Comparison of ENCODE assay signal across 8 cellular contexts in genomic region chr22:32265882-32266767, GRCh38. TPM values are rescaled to one million over a fixed set of nuclear protein-coding genes. Genes with fewer than 3 reads are reported as not detected.
DNase-seq lines count a peak whose midpoint lies in the region; ATAC-seq and TF ChIP-seq lines count a peak whose summit lies in the region.

No MANE protein-coding gene starts in this region.

- H3K9ac ChIP-seq in mesendoderm (ENCODE audit: low read length), result no peak overlapping the region

- no peaks in the 10 kb centered on the region for H3K79me1 ChIP-seq in mesendoderm (ENCODE audit: low read length)

- no peaks in the 10 kb centered on the region for H3K4me1 ChIP-seq in mesendoderm (ENCODE audit: control insufficient read depth, low read depth, low read length)

- H3K4me2 ChIP-seq in mesendoderm (ENCODE audit: low read length), result no peak overlapping the region

- no peak overlapping the region for H3K4me3 ChIP-seq in H7 (ENCODE audit: insufficient read depth, low read depth, low read length)
- no peak overlapping the region for H3K4me3 ChIP-seq in mesendoderm (ENCODE audit: low read length)

- no peak overlapping the region for H3K56ac ChIP-seq in mesendoderm (ENCODE audit: low read length)

- H2BK120ac ChIP-seq in mesendoderm (ENCODE audit: low read depth, low read length), result no peak overlapping the region

- no peak for ATAC-seq in GM19467 (IDR thresholded peaks at IDR 0.05; ENCODE audit: unreplicated experiment)

- DNase-seq in AG09319 (ENCODE audit: extremely low read depth, low read depth), result peak; percentile 20
- DNase-seq in H7, result peak; percentile 82
- DNase-seq in NCI-H526 (lab: John Stamatoyannopoulos, UW), result peak; percentile 48 to 75
- DNase-seq in activated CD4-positive, alpha-beta T cell treated with anti-CD3 and anti-CD28 coated beads, Interleukin-2, amount 50 U/mL, for 48 hours, result peak; percentile 72 to 80
- peak; percentile 51 for DNase-seq in effector CD4-positive, alpha-beta T cell
- DNase-seq in mesendoderm, result peak; percentile 78
- peak; percentile 45 to 57 for DNase-seq in stimulated activated CD8-positive, alpha-beta memory T cell treated with anti-CD3 and anti-CD28 coated beads, Interleukin-15, amount 100 ng/mL, for 48 hours (ENCODE audit: low read depth in 2 of 2)

- no peak overlapping the region for H3K18ac ChIP-seq in mesendoderm (ENCODE audit: low read length)

- peak; percentile 92 for TF ChIP-seq CTCF in AG09319 (IDR thresholded peaks at IDR 0.05; ENCODE audit: low read depth, low read length)

- H2AK5ac ChIP-seq in mesendoderm (ENCODE audit: low read length), result no peak overlapping the region

- no peaks in the 10 kb centered on the region for H3K27me3 ChIP-seq in H7 (ENCODE audit: control insufficient read depth, insufficient read depth, low read length)
- H3K27me3 ChIP-seq in mesendoderm (ENCODE audit: insufficient read depth, low read length, poor library complexity), result no peaks in the 10 kb centered on the region

- WGBS in mesendoderm (ENCODE audit: extremely low coverage, insufficient coverage, low lambda C conversion rate), result no CpG with 5 or more reads among the region's 10 CpGs

- H2BK15ac ChIP-seq in mesendoderm (replicated peaks; ENCODE audit: low read depth), result no peak overlapping the region

- H3K36me3 ChIP-seq in H7 (replicated peaks; ENCODE audit: control insufficient read depth, insufficient read depth, low read length) (no peaks in the 10 kb centered on the region), mesendoderm (ENCODE audit: control insufficient read depth, insufficient read depth, low read length) (no peaks in the 10 kb centered on the region)

- H3K4ac ChIP-seq in mesendoderm (ENCODE audit: low read depth, low read length), result no peak overlapping the region

- H3K23ac ChIP-seq in mesendoderm (ENCODE audit: low read length), result no peak overlapping the region

- no peak overlapping the region for H3K27ac ChIP-seq in mesendoderm (ENCODE audit: low read depth, low read length)

- no peaks in the 10 kb centered on the region for H3K79me2 ChIP-seq in mesendoderm (ENCODE audit: control insufficient read depth, insufficient read depth, low read length)

- no peak overlapping the region for H4K8ac ChIP-seq in mesendoderm (ENCODE audit: low read depth, low read length)

- no peak overlapping the region for H4K5ac ChIP-seq in mesendoderm (ENCODE audit: low read length)

- no peak overlapping the region for H2BK5ac ChIP-seq in mesendoderm (ENCODE audit: low read length)

RNA-seq across cellular contexts. Expression of gene SLC5A4, which starts 11.0 kb away (rescaled TPM):
- not detected in 2 replicates for total RNA-seq in H7 (2014; rRNA removed; shearing (Covaris generic))
- not detected for polyA plus RNA-seq in mesendoderm (2013, experiment 1 of 2)
- not detected for polyA plus RNA-seq in mesendoderm (2013, experiment 2 of 2)

Comparison
In these comparisons a context has a peak if more than half of its experiments do, and no peak if none do; other contexts are left out.
1. DNase-seq: peak in every context shown above with its lines; median percentile 82 in H7; 78 in mesendoderm; 76 in activated CD4-positive, alpha-beta T cell treated with anti-CD3 and anti-CD28 coated beads, Interleukin-2, amount 50 U/mL, for 48 hours; 62 in NCI-H526; 51 in effector CD4-positive, alpha-beta T cell; 51 in stimulated activated CD8-positive, alpha-beta memory T cell treated with anti-CD3 and anti-CD28 coated beads, Interleukin-15, amount 100 ng/mL, for 48 hours; 20 in AG09319.